ENCODE assay signal across 10 cellular contexts in the genomic region with DNA sequence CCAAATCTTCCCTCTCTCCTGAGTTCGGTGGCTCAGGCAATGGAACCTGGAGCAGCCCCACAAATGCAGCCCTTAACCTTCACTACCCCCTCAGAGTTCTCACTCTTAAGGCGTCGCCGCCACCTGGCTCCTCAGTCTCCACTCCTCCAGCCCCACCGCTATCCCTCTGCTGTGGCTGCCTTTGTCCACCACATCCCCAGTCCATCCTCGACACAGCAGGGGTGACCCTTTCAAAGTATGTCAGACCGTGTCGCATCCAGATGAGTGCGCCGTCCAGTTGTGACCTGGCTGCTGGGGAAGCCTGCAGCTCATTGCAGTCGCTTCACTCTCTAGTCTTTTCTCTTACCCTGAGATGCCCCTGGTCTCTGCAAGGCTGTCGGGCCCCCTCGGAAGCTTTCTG. TPM values are rescaled to one million over a fixed set of nuclear protein-coding genes. Genes with fewer than 3 reads are reported as not detected.
A peak's percentile ranks its signal among the peaks of the same experiment; 100 is the strongest.
DNase-seq lines count a peak whose midpoint lies in the region; ATAC-seq and TF ChIP-seq lines count a peak whose summit lies in the region.
"Had no signal": no experiment of that assay in that cellular context is flagged by ENCODE, and none has a peak within 500 bp of the region (broad histone marks: within the 10 kb centered on the region; RNA-seq: fewer than 3 reads in every experiment).

No MANE protein-coding gene starts in this region.

- intact Hi-C loops in heart right ventricle (cut with DNase I) (no loop called here), left ventricle myocardium superior (cut with micrococcal nuclease) (no loop called here), uterus (cut with DNase I; ENCODE audit: low total_unique reads) (no loop called here)

- WGBS in heart right ventricle, 2 donors: 50 to 61% methylated on average over 13 of the region's 13 CpGs

- H3K36me3 Mint-ChIP-seq in activated naive CD8-positive, alpha-beta T cell treated with anti-CD3 and anti-CD28 coated beads, Interleukin-2, amount 50 U/mL, for 24 hours (ENCODE audit: low read depth): peaks cover 22% of the 10 kb centered on the region
- H3K36me3 Mint-ChIP-seq in memory B cell: peaks cover 7% of the 10 kb centered on the region

- H3K27ac ChIP-seq in heart right ventricle (peak overlapping the region in 1 of 10 donors; percentile 86), uterus (no peak overlapping the region)

- H3K4me3 ChIP-seq in heart right ventricle (peak overlapping the region; percentile 71 to 100 (median 96)), uterus (peak overlapping the region; percentile 75 to 78)

- peaks cover 77% of the 10 kb centered on the region for H3K4me1 Mint-ChIP-seq in activated naive CD8-positive, alpha-beta T cell treated with anti-CD3 and anti-CD28 coated beads, Interleukin-2, amount 50 U/mL, for 24 hours
- H3K4me1 Mint-ChIP-seq in memory B cell: peaks cover 65% of the 10 kb centered on the region

- H3K9me3 ChIP-seq in heart right ventricle (no peaks in the 10 kb centered on the region), uterus (no peaks in the 10 kb centered on the region)

- TF ChIP-seq POLR2A in uterus (IDR thresholded peaks at IDR 0.05): no peak

- H3K27me3 Mint-ChIP-seq in activated naive CD8-positive, alpha-beta T cell treated with anti-CD3 and anti-CD28 coated beads, Interleukin-2, amount 50 U/mL, for 24 hours: no peaks in the 10 kb centered on the region
- H3K27me3 Mint-ChIP-seq in memory B cell: no peaks in the 10 kb centered on the region

- H3K36me3 ChIP-seq in heart right ventricle: peaks cover 0 to 21% (median 0%) of the 10 kb centered on the region in 9 donors
- no peaks in the 10 kb centered on the region for H3K36me3 ChIP-seq in uterus

- no peak for TF ChIP-seq CTCF in heart right ventricle (IDR thresholded peaks at IDR 0.05)
- no peak for TF ChIP-seq CTCF in uterus (IDR thresholded peaks at IDR 0.05)

- H3K27ac Mint-ChIP-seq in activated naive CD8-positive, alpha-beta T cell treated with anti-CD3 and anti-CD28 coated beads, Interleukin-2, amount 50 U/mL, for 24 hours: peak overlapping the region; percentile 87
- peak overlapping the region; percentile 95 for H3K27ac Mint-ChIP-seq in memory B cell

- H3K4me1 ChIP-seq in heart right ventricle (peaks cover 23 to 63% (median 51%) of the 10 kb centered on the region in 9 donors), uterus (peaks cover 0 to 24% of the 10 kb centered on the region in 2 donors)

- H3K4me3 Mint-ChIP-seq in activated naive CD8-positive, alpha-beta T cell treated with anti-CD3 and anti-CD28 coated beads, Interleukin-2, amount 50 U/mL, for 24 hours: peak overlapping the region; percentile 99
- peak overlapping the region; percentile 85 for H3K4me3 Mint-ChIP-seq in memory B cell

- DNase-seq in heart right ventricle: no peak
- no peak for DNase-seq in left ventricle myocardium superior
- DNase-seq in activated naive CD8-positive, alpha-beta T cell treated with anti-CD3 and anti-CD28 coated beads, Interleukin-2, amount 50 U/mL, for 24 hours: no peak
- DNase-seq in memory B cell (ENCODE audit: low spot score in 2 of 2): no peak
- DNase-seq in uterus: no peak
- no peak for DNase-seq in GM03348 (ENCODE audit: low spot score)
- no peak for DNase-seq in NCI-H1436 (lab: John Stamatoyannopoulos, UW)

- ATAC-seq in heart right ventricle (no peak), left ventricle myocardium superior (no peak), memory B cell (ENCODE audit: low read depth) (no peak), HG02588 (IDR thresholded peaks at IDR 0.05; ENCODE audit: unreplicated experiment) (no peak)
- ATAC-seq in activated naive CD8-positive, alpha-beta T cell treated with anti-CD3 and anti-CD28 coated beads, Interleukin-2, amount 50 U/mL, for 24 hours: no peak

- no peaks in the 10 kb centered on the region for H3K9me3 Mint-ChIP-seq in activated naive CD8-positive, alpha-beta T cell treated with anti-CD3 and anti-CD28 coated beads, Interleukin-2, amount 50 U/mL, for 24 hours
- H3K9me3 Mint-ChIP-seq in memory B cell: no peaks in the 10 kb centered on the region

- H3K27me3 ChIP-seq in heart right ventricle (no peaks in the 10 kb centered on the region), uterus (no peaks in the 10 kb centered on the region)

RNA-seq across cellular contexts. Expression of a gene that starts 1.0 kb away (rescaled TPM):
- total RNA-seq in heart right ventricle (10 to 100 TPM; 18.7 to 34.1 (median 21.2) TPM), left ventricle myocardium superior (25.9 TPM), uterus (10 to 100 TPM; 14.3 to 58.5 (median 31.5) TPM)
- 10 to 100 TPM; 17.8 to 69.7 TPM for polyA plus RNA-seq in heart right ventricle

RNA-seq across cellular contexts. Expression of a gene that starts 1.1 kb away (rescaled TPM):
- total RNA-seq in heart right ventricle (10 to 100 TPM; 29.0 to 48.6 (median 35.2) TPM), left ventricle myocardium superior (43.8 TPM), uterus (100 to 1,000 TPM in 3 of 4 donors, 10 to 100 TPM in 1; 51.8 to 186 (median 142) TPM)
- 100 to 1,000 TPM; 209 to 277 TPM for polyA plus RNA-seq in heart right ventricle

RNA-seq across cellular contexts. Expression of a gene that starts 21.6 kb away (rescaled TPM):
- total RNA-seq in heart right ventricle (not detected), left ventricle myocardium superior (not detected), uterus (not detected)
- not detected for polyA plus RNA-seq in heart right ventricle
- total RNA-seq: myocyte had no signal

RNA-seq across cellular contexts. Expression of a gene that starts 30.5 kb away (rescaled TPM):
- total RNA-seq in heart right ventricle (not detected), left ventricle myocardium superior (not detected), uterus (under 1 TPM in 1 of 4 donors, not detected in 3; 0.69 TPM)
- polyA plus RNA-seq in heart right ventricle: under 1 TPM in 1 of 2 donors, not detected in 1; 0.01 TPM
- total RNA-seq: myocyte, SK-MEL-5 had no signal

RNA-seq across cellular contexts. Expression of a gene that starts 47.6 kb away (rescaled TPM):
- total RNA-seq in heart right ventricle: 1 to 10 TPM in 1 of 10 donors, under 1 TPM in 9; 0.11 to 1.1 (median 0.22) TPM
- under 1 TPM; 0.13 to 0.22 TPM for polyA plus RNA-seq in heart right ventricle
- 0.87 TPM for total RNA-seq in left ventricle myocardium superior
- under 1 TPM in 2 of 4 donors, not detected in 2; 0.26 to 0.40 TPM for total RNA-seq in uterus
- total RNA-seq: SK-MEL-5 had no signal
